ENCODE assay signal across 1 cellular context in the genomic region with DNA sequence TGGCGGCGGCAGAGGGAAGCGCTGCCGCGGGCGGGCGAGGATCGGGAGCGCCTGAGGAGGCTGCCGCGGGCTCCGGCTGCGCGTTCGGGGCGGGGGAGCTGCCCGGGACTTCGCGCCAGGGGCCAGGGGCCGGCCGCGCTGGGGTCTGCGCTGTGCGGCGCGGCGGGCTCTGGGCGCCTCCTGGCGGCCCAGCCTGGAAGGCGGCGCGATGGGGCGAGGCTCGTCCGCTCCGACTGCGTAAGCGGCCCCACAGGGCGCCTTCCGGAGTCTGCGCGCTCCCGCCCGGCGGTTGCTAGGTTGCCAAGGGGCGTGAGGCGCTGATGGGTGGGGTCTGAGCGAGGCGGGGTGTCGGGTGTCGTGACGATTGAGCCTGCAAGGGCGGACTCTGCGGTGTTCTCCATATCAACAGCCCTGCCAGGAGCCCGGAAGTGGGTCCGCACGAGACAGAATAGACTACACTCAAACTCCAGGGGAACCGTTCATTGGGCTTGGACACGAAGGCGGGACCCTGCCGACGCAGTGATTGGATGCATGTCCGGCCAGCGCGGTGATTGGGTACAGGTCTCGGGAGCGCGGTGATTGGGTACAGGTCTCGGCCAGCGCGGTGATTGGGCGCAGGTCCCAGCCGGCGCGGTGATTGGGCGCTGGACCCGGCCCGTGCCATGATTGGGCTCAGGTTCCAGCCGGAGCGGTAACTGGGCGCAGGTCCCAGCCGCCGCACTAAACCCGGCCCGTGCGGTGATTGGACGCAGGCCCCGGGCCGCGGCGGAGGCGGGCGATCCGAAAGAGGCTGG.
TF ChIP-seq lines count a peak whose summit lies in the region.

A gene with protein sequence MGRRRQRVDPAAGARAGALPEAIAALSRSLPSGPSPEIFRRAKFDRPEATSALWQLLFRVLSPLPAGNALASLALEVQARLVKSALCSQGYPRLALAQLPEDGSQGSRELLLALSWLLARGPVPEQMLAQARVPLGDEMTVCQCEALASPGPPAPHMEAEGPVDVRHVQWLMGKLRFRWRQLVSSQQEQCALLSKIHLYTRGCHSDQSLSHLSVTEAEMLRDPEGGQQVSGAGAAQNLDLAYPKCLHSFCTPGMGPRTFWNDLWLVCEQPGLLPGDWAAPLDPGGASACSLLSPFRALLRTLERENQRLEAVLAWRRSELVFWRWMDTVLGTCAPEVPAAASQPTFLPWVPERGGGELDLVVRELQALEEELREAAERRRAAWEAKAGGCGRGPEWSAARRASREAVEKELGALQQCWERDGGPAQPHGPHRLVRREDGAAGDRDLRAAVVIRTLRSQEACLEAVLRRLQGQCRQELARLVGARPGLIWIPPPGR (plus strand): TSS at position 675 of the 794 bp plus-strand sequence. CDS start 130 bp downstream, outside the sequence.

TF ChIP-seq in HepG2, 621 proteins besides CTCF, POLR2A, EP300 and RAD21 (continued from another document and continues in another):
- TF ChIP-seq ZFAT (CRISPR knock-in tag; conservative IDR thresholded peaks at IDR 0.05) (no peak), ZNF138 (CRISPR knock-in tag; IDR thresholded peaks at IDR 0.05; ENCODE audit: low read depth) (0 out of 2 replicates have a peak, but pooled peaks have one; percentile 30), ZNF225 (CRISPR knock-in tag; IDR thresholded peaks at IDR 0.05) (no peak; the same call in 1 of the 2 replicates), ZNF101 (CRISPR knock-in tag; IDR thresholded peaks at IDR 0.05; ENCODE audit: borderline replicate concordance, low read depth) (no peak), ZBTB8A (CRISPR knock-in tag; IDR thresholded peaks at IDR 0.05; ENCODE audit: borderline replicate concordance, low read depth) (no peak), ZNF337 (CRISPR knock-in tag; IDR thresholded peaks at IDR 0.05; ENCODE audit: borderline replicate concordance, low read depth) (no peak), ZEB1 (IDR thresholded peaks at IDR 0.05; ENCODE audit: insufficient replicate concordance, low read depth) (no peak), XRCC5 (optimal IDR thresholded peaks at IDR 0.05; ENCODE audit: low read length) (peak; percentile 28), SMARCC2 (IDR thresholded peaks at IDR 0.05) (no peak), ASH2L (IDR thresholded peaks at IDR 0.05; ENCODE audit: insufficient read length, low read depth, low read length) (peak; percentile 24), PAF1 (CRISPR knock-in tag; IDR thresholded peaks at IDR 0.05) (no peak), SRY (CRISPR knock-in tag; IDR thresholded peaks at IDR 0.05) (no peak), ZNF569 (CRISPR knock-in tag; IDR thresholded peaks at IDR 0.05; ENCODE audit: borderline replicate concordance) (no peak), LCORL (IDR thresholded peaks at IDR 0.05) (no peak), LCORL (CRISPR knock-in tag; IDR thresholded peaks at IDR 0.05) (peak; percentile 66; the same call in 1 of the 2 replicates), ZNF331 (CRISPR knock-in tag; IDR thresholded peaks at IDR 0.05) (peak; percentile 22; the same call in 1 of the 2 replicates), ZNF264 (CRISPR knock-in tag; IDR thresholded peaks at IDR 0.05) (no peak), KDM6A (CRISPR knock-in tag; IDR thresholded peaks at IDR 0.05; ENCODE audit: low read depth) (no peak), MIXL1 (CRISPR knock-in tag; IDR thresholded peaks at IDR 0.05) (peak; percentile 44), FIP1L1 (IDR thresholded peaks at IDR 0.05; ENCODE audit: borderline replicate concordance, insufficient read depth, low read depth, low read length) (no peak; the same call in 1 of the 2 replicates), SMAD3 (CRISPR knock-in tag; IDR thresholded peaks at IDR 0.05) (peak; percentile 86), CAMTA2 (CRISPR knock-in tag; IDR thresholded peaks at IDR 0.05; ENCODE audit: borderline replicate concordance) (no peak; the same call in 1 of the 2 replicates), KAT2B (IDR thresholded peaks at IDR 0.05; ENCODE audit: borderline replicate concordance, low read depth, low read length) (no peak), KDM4B (CRISPR knock-in tag; IDR thresholded peaks at IDR 0.05) (peak; percentile 81; the same call in 1 of the 2 replicates), ZNF383 (CRISPR knock-in tag; IDR thresholded peaks at IDR 0.05; ENCODE audit: borderline replicate concordance) (no peak), ATAD3A (CRISPR knock-in tag; IDR thresholded peaks at IDR 0.05) (no peak), TCF7L2 (IDR thresholded peaks at IDR 0.05; ENCODE audit: low read depth, low read length) (no peak), ZFY (CRISPR knock-in tag; IDR thresholded peaks at IDR 0.05) (peak; percentile 73)
- TF ChIP-seq, protein P1, sequence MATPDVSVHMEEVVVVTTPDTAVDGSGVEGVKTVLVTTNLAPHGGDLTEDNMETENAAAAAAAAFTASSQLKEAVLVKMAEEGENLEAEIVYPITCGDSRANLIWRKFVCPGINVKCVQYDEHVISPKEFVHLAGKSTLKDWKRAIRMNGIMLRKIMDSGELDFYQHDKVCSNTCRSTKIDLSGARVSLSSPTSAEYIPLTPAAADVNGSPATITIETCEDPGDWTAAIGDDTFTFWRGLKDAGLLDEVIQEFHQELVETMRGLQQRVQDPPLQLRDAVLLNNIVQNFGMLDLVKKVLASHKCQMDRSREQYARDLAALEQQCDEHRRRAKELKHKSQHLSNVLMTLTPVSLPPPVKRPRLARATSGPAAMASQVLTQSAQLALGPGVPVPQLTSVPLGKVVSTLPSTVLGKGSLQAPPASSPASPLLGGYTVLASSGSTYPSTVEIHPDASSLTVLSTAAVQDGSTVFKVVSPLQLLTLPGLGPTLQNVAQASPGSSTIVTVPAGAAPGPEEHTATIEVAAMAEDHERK (CRISPR knock-in tag; IDR thresholded peaks at IDR 0.05; ENCODE audit: low read depth), result 0 out of 2 replicates have a peak, but pooled peaks have one; percentile 9
- TF ChIP-seq, protein P2, sequence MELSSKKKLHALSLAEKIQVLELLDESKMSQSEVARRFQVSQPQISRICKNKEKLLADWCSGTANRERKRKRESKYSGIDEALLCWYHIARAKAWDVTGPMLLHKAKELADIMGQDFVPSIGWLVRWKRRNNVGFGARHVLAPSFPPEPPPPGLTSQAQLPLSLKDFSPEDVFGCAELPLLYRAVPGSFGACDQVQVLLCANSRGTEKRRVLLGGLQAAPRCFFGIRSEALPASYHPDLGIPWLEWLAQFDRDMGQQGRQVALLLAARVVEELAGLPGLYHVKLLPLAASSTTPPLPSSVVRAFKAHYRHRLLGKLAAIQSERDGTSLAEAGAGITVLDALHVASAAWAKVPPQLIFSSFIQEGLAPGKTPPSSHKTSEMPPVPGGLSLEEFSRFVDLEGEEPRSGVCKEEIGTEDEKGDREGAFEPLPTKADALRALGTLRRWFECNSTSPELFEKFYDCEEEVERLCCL (CRISPR knock-in tag; IDR thresholded peaks at IDR 0.05; ENCODE audit: borderline replicate concordance), result peak; percentile 71; the same call in 1 of the 2 replicates
- TF ChIP-seq, protein P3, sequence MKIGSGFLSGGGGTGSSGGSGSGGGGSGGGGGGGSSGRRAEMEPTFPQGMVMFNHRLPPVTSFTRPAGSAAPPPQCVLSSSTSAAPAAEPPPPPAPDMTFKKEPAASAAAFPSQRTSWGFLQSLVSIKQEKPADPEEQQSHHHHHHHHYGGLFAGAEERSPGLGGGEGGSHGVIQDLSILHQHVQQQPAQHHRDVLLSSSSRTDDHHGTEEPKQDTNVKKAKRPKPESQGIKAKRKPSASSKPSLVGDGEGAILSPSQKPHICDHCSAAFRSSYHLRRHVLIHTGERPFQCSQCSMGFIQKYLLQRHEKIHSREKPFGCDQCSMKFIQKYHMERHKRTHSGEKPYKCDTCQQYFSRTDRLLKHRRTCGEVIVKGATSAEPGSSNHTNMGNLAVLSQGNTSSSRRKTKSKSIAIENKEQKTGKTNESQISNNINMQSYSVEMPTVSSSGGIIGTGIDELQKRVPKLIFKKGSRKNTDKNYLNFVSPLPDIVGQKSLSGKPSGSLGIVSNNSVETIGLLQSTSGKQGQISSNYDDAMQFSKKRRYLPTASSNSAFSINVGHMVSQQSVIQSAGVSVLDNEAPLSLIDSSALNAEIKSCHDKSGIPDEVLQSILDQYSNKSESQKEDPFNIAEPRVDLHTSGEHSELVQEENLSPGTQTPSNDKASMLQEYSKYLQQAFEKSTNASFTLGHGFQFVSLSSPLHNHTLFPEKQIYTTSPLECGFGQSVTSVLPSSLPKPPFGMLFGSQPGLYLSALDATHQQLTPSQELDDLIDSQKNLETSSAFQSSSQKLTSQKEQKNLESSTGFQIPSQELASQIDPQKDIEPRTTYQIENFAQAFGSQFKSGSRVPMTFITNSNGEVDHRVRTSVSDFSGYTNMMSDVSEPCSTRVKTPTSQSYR (CRISPR knock-in tag; IDR thresholded peaks at IDR 0.05; ENCODE audit: borderline replicate concordance), result no peak
- TF ChIP-seq, protein P4, sequence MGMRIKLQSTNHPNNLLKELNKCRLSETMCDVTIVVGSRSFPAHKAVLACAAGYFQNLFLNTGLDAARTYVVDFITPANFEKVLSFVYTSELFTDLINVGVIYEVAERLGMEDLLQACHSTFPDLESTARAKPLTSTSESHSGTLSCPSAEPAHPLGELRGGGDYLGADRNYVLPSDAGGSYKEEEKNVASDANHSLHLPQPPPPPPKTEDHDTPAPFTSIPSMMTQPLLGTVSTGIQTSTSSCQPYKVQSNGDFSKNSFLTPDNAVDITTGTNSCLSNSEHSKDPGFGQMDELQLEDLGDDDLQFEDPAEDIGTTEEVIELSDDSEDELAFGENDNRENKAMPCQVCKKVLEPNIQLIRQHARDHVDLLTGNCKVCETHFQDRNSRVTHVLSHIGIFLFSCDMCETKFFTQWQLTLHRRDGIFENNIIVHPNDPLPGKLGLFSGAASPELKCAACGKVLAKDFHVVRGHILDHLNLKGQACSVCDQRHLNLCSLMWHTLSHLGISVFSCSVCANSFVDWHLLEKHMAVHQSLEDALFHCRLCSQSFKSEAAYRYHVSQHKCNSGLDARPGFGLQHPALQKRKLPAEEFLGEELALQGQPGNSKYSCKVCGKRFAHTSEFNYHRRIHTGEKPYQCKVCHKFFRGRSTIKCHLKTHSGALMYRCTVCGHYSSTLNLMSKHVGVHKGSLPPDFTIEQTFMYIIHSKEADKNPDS (CRISPR knock-in tag; IDR thresholded peaks at IDR 0.05), result no peak
- TF ChIP-seq, protein P5, sequence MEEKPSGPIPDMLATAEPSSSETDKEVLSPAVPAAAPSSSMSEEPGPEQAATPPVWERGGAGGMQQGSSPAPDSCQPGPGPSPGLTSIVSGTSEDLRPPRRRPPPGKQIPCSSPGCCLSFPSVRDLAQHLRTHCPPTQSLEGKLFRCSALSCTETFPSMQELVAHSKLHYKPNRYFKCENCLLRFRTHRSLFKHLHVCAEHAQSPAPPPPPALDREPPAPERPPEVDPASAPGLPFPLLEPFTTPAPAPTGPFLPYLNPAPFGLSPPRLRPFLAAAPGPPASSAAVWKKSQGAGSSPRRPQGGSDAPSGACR (CRISPR knock-in tag; IDR thresholded peaks at IDR 0.05), result peak; percentile 95
- TF ChIP-seq, protein P6, sequence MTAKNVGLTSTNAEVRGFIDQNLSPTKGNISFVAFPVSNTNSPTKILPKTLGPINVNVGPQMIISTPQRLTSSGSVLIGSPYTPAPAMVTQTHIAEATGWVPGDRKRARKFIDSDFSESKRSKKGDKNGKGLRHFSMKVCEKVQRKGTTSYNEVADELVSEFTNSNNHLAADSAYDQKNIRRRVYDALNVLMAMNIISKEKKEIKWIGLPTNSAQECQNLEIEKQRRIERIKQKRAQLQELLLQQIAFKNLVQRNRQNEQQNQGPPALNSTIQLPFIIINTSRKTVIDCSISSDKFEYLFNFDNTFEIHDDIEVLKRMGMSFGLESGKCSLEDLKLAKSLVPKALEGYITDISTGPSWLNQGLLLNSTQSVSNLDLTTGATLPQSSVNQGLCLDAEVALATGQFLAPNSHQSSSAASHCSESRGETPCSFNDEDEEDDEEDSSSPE (CRISPR knock-in tag; IDR thresholded peaks at IDR 0.05), result peak; percentile 97
- TF ChIP-seq, protein P7, sequence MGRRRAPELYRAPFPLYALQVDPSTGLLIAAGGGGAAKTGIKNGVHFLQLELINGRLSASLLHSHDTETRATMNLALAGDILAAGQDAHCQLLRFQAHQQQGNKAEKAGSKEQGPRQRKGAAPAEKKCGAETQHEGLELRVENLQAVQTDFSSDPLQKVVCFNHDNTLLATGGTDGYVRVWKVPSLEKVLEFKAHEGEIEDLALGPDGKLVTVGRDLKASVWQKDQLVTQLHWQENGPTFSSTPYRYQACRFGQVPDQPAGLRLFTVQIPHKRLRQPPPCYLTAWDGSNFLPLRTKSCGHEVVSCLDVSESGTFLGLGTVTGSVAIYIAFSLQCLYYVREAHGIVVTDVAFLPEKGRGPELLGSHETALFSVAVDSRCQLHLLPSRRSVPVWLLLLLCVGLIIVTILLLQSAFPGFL (CRISPR knock-in tag; IDR thresholded peaks at IDR 0.05), result no peak
- TF ChIP-seq, protein P8, sequence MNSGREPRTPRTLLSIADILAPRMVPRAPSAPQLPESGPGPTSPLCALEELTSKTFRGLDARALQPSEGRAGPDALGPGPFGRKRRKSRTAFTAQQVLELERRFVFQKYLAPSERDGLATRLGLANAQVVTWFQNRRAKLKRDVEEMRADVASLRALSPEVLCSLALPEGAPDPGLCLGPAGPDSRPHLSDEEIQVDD (CRISPR knock-in tag; IDR thresholded peaks at IDR 0.05; ENCODE audit: borderline replicate concordance), result 0 out of 2 replicates have a peak, but pooled peaks have one; percentile 2
- TF ChIP-seq, protein P9, sequence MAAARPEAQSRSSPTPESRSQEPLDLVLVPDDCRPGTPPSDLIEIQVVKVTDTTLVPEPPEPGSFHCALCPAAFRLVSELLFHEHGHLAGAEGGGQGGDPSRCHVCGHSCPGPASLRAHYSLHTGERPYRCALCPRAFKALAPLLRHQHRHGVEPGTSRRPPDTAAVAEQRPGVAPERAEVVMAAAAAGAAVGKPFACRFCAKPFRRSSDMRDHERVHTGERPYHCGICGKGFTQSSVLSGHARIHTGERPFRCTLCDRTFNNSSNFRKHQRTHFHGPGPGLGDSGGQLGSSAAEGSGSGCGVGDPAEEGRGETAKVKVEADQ (CRISPR knock-in tag; IDR thresholded peaks at IDR 0.05; ENCODE audit: borderline replicate concordance), result 0 out of 2 replicates have a peak, but pooled peaks have one; percentile 54
- TF ChIP-seq, protein P10, sequence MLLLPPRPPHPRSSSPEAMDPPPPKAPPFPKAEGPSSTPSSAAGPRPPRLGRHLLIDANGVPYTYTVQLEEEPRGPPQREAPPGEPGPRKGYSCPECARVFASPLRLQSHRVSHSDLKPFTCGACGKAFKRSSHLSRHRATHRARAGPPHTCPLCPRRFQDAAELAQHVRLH (CRISPR knock-in tag; IDR thresholded peaks at IDR 0.05; ENCODE audit: borderline replicate concordance, low read depth), result no peak
- TF ChIP-seq, protein P11, sequence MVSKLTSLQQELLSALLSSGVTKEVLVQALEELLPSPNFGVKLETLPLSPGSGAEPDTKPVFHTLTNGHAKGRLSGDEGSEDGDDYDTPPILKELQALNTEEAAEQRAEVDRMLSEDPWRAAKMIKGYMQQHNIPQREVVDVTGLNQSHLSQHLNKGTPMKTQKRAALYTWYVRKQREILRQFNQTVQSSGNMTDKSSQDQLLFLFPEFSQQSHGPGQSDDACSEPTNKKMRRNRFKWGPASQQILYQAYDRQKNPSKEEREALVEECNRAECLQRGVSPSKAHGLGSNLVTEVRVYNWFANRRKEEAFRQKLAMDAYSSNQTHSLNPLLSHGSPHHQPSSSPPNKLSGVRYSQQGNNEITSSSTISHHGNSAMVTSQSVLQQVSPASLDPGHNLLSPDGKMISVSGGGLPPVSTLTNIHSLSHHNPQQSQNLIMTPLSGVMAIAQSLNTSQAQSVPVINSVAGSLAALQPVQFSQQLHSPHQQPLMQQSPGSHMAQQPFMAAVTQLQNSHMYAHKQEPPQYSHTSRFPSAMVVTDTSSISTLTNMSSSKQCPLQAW (CRISPR knock-in tag; IDR thresholded peaks at IDR 0.05), result peak; percentile 91
